Comparison of ENCODE assay signal across 11 cellular contexts in the genomic region with DNA sequence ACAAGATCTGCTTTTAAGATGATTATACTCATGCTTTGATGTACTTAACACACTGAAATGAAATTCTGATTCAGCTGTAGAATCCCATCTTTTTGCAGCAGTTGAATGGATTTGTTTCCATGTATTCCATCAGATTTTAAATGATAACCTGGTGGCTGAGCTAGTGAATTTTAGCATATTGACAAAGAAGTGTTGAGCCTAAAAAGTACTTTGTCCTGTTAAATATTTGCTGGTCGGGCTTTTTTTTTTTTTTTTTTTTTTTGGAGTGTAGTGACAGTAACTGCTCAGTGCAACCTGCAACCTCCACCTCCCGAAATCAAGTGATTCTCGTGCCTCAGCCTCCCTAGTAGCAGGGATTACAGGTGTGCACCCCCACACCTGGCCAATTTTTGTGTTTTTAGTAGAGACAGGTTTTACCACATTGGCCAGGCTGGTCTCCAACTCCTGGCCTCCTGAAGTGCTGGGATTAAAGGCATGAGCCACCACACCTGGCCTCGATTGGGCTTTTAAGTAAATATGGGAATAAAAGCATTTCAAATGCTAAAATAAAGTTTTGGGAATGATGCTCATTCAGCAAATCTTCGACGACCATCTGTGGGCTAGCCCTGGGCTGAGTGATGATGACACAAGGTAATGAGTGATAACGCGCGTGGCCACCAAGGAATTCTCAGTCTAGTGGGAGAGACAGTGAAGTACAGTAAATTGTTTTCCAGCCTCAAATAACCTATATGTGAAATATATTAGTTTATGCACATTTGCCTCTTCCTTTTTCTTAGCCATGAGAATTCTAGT. TPM values are rescaled to one million over a fixed set of nuclear protein-coding genes. Genes with fewer than 3 reads are reported as not detected.
A peak's percentile ranks its signal among the peaks of the same experiment; 100 is the strongest.
DNase-seq lines count a peak whose midpoint lies in the region; ATAC-seq and TF ChIP-seq lines count a peak whose summit lies in the region.
"Had no signal": no experiment of that assay in that cellular context is flagged by ENCODE, and none has a peak within 500 bp of the region (broad histone marks: within the 10 kb centered on the region; RNA-seq: fewer than 3 reads in every experiment).

No MANE protein-coding gene starts in this region.

- H3K9me3 Mint-ChIP-seq in activated CD4-positive, alpha-beta T cell treated with anti-CD3 and anti-CD28 coated beads, Interleukin-2, amount 10 ng/mL, durations not matched to agents 24 days and 14 days, result peaks cover 3% of the 10 kb centered on the region

- H3K4me3 ChIP-seq in fibroblast of lung (replicated peaks in 1 of 4; ENCODE audit: control extremely low read depth in 1 of 4, insufficient read depth in 1 of 4, low read depth in 3 of 4, low read length in 4 of 4) (peak overlapping the region in 1 of 4 experiments; percentile 86), skeletal muscle satellite cell (ENCODE audit: low read length) (no peak overlapping the region)

- H3K27ac ChIP-seq in VCaP (peak overlapping the region; percentile 99), fibroblast of lung (ENCODE audit: insufficient read depth, low read length) (no peak overlapping the region)

- H3K4me3 Mint-ChIP-seq in activated CD4-positive, alpha-beta T cell treated with anti-CD3 and anti-CD28 coated beads, Interleukin-2, amount 10 ng/mL, durations not matched to agents 24 days and 14 days, result peak overlapping the region; percentile 94

- no peak for ATAC-seq in GM18909 (IDR thresholded peaks at IDR 0.05; ENCODE audit: poor library complexity, unreplicated experiment)

- no peak for DNase-seq in activated CD4-positive, alpha-beta T cell treated with anti-CD3 and anti-CD28 coated beads, Interleukin-2, amount 10 ng/mL, durations not matched to agents 24 days and 14 days
- no peak for DNase-seq in activated CD4-positive, alpha-beta T cell treated with anti-CD3 and anti-CD28 coated beads, Interleukin-2, amount 50 U/mL, for 1 hour
- DNase-seq in fibroblast of lung (ENCODE audit: low read depth in 2 of 2), result no peak
- no peak for DNase-seq in hepatic stellate cell (ENCODE audit: low spot score)
- no peak for DNase-seq in C1 segment of cervical spinal cord (lab: John Stamatoyannopoulos, UW)
- DNase-seq: amygdala, kidney glomerular epithelial cell, NCI-H1694 treated with DMSO at 0.1 percent for 48 hours had no signal

- no peaks in the 10 kb centered on the region for H3K27me3 ChIP-seq in fibroblast of lung (ENCODE audit: control insufficient read depth, insufficient read depth, low read length)
- H3K27me3 ChIP-seq in skeletal muscle satellite cell (ENCODE audit: control insufficient read depth, insufficient read depth, low read length), result no peaks in the 10 kb centered on the region

- H3K27me3 Mint-ChIP-seq in activated CD4-positive, alpha-beta T cell treated with anti-CD3 and anti-CD28 coated beads, Interleukin-2, amount 10 ng/mL, durations not matched to agents 24 days and 14 days, result no peaks in the 10 kb centered on the region

- TF ChIP-seq CTCF in VCaP (conservative IDR thresholded peaks at IDR 0.05), result no peak
- TF ChIP-seq CTCF in fibroblast of lung (conservative IDR thresholded peaks at IDR 0.05 in 1 of 2, IDR thresholded peaks at IDR 0.05 in 1 of 2; ENCODE audit: low read depth in 1 of 2, low read length in 2 of 2), result no peak

- H3K4me2 ChIP-seq in fibroblast of lung (ENCODE audit: extremely low read depth, insufficient read depth, low read length), result peak overlapping the region; percentile 57
- H3K4me2 ChIP-seq in skeletal muscle satellite cell (ENCODE audit: low read length), result peak overlapping the region; percentile 100

- H3K27ac Mint-ChIP-seq in activated CD4-positive, alpha-beta T cell treated with anti-CD3 and anti-CD28 coated beads, Interleukin-2, amount 10 ng/mL, durations not matched to agents 24 days and 14 days, result no peak overlapping the region

- peaks cover 36% of the 10 kb centered on the region for H3K4me1 Mint-ChIP-seq in activated CD4-positive, alpha-beta T cell treated with anti-CD3 and anti-CD28 coated beads, Interleukin-2, amount 10 ng/mL, durations not matched to agents 24 days and 14 days

- no peaks in the 10 kb centered on the region for H4K20me1 ChIP-seq in fibroblast of lung (ENCODE audit: control insufficient read depth, extremely low read depth, insufficient read depth, low read length)

- H3K36me3 ChIP-seq in fibroblast of lung (ENCODE audit: control insufficient read depth, insufficient read depth, low read length) (no peaks in the 10 kb centered on the region), skeletal muscle satellite cell (ENCODE audit: insufficient read depth, low read length) (peaks cover 9% of the 10 kb centered on the region)

- H3K79me2 ChIP-seq in fibroblast of lung (ENCODE audit: control insufficient read depth, insufficient read depth, low read length), result peaks cover 45% of the 10 kb centered on the region

- H3K9ac ChIP-seq in fibroblast of lung (ENCODE audit: insufficient read depth, low read length) (no peak overlapping the region), skeletal muscle satellite cell (ENCODE audit: low read depth, low read length) (no peak overlapping the region)

- H3K4me1 ChIP-seq in fibroblast of lung (ENCODE audit: control insufficient read depth, extremely low read depth, insufficient read depth, low read length) (no peaks in the 10 kb centered on the region), skeletal muscle satellite cell (ENCODE audit: control insufficient read depth, insufficient read depth, low read length) (peaks cover 12% of the 10 kb centered on the region)

- peaks cover 43% of the 10 kb centered on the region for H3K36me3 Mint-ChIP-seq in activated CD4-positive, alpha-beta T cell treated with anti-CD3 and anti-CD28 coated beads, Interleukin-2, amount 10 ng/mL, durations not matched to agents 24 days and 14 days (ENCODE audit: low read depth)

- no peaks in the 10 kb centered on the region for H3K9me3 ChIP-seq in fibroblast of lung (ENCODE audit: control insufficient read depth, insufficient read depth, low read depth, low read length)
- H3K9me3 ChIP-seq in skeletal muscle satellite cell (replicated peaks; ENCODE audit: low read length), result no peaks in the 10 kb centered on the region

- H2AFZ ChIP-seq in fibroblast of lung (ENCODE audit: low read length), result no peak overlapping the region

- intact Hi-C loops in activated CD4-positive, alpha-beta T cell treated with anti-CD3 and anti-CD28 coated beads, Interleukin-2, amount 10 ng/mL, durations not matched to agents 24 days and 14 days (cut with micrococcal nuclease), result no loop called here

RNA-seq across cellular contexts. Expression of gene ELP2, which starts 2.2 kb away (rescaled TPM):
- total RNA-seq in activated CD4-positive, alpha-beta T cell treated with anti-CD3 and anti-CD28 coated beads, Interleukin-2, amount 10 ng/mL, durations not matched to agents 24 days and 14 days, result 104 and 111 TPM in 2 replicates
- total RNA-seq in fibroblast of lung, result 135 and 309 TPM in 2 replicates
- polyA plus RNA-seq in fibroblast of lung, result 72.4 and 96.6 TPM in 2 replicates
- polyA plus RNA-seq in fibroblast of lung (2012), result 73.0 and 76.0 TPM in 2 replicates
- 100 and 185 TPM in 2 replicates for polyA minus RNA-seq in fibroblast of lung (ENCODE audit: low replicate concordance)
- total RNA-seq in skeletal muscle satellite cell (2012; rRNA removed), result 65.5 and 70.7 TPM in 2 replicates

RNA-seq across cellular contexts. Expression of gene SLC39A6, which starts 2.7 kb away (rescaled TPM):
- 51.2 and 51.5 TPM in 2 replicates for total RNA-seq in activated CD4-positive, alpha-beta T cell treated with anti-CD3 and anti-CD28 coated beads, Interleukin-2, amount 10 ng/mL, durations not matched to agents 24 days and 14 days
- 107 and 164 TPM in 2 replicates for total RNA-seq in fibroblast of lung
- 85.6 and 118 TPM in 2 replicates for polyA plus RNA-seq in fibroblast of lung
- 44.9 and 63.2 TPM in 2 replicates for polyA plus RNA-seq in fibroblast of lung (2012)
- polyA minus RNA-seq in fibroblast of lung (ENCODE audit: low replicate concordance), result 35.6 and 36.6 TPM in 2 replicates
- 64.9 and 81.7 TPM in 2 replicates for total RNA-seq in skeletal muscle satellite cell (2012; rRNA removed)

RNA-seq across cellular contexts. Expression of gene MOCOS, which starts 55.4 kb away (rescaled TPM):
- 0.21 and 0.57 TPM in 2 replicates for total RNA-seq in activated CD4-positive, alpha-beta T cell treated with anti-CD3 and anti-CD28 coated beads, Interleukin-2, amount 10 ng/mL, durations not matched to agents 24 days and 14 days
- 9.0 and 13.9 TPM in 2 replicates for total RNA-seq in fibroblast of lung
- polyA plus RNA-seq in fibroblast of lung, result 2.0 TPM in 2 replicates
- polyA plus RNA-seq in fibroblast of lung (2012), result 1.9 and 2.3 TPM in 2 replicates
- polyA minus RNA-seq in fibroblast of lung (ENCODE audit: low replicate concordance), result 6.2 and 6.6 TPM in 2 replicates
- total RNA-seq in skeletal muscle satellite cell (2012; rRNA removed), result 12.2 and 17.2 TPM in 2 replicates
